10 cellular contexts compared by ENCODE assay signal in genomic region chr3:188179006-188179966, GRCh38. TPM values are rescaled to one million over a fixed set of nuclear protein-coding genes. Genes with fewer than 3 reads are reported as not detected.
A peak's percentile ranks its signal among the peaks of the same experiment; 100 is the strongest.
DNase-seq lines count a peak whose midpoint lies in the region; ATAC-seq and TF ChIP-seq lines count a peak whose summit lies in the region.
"Had no signal": no experiment of that assay in that cellular context is flagged by ENCODE, and none has a peak within 500 bp of the region (broad histone marks: within the 10 kb centered on the region; RNA-seq: fewer than 3 reads in every experiment).

No MANE protein-coding gene starts in this region.

- no peak for TF ChIP-seq POLR2A in sigmoid colon (IDR thresholded peaks at IDR 0.05)

- intact Hi-C loops in sigmoid colon (cut with DNase I), result loop anchor here (5.0 kb wide), 1 partner anchor 33 kb away; no protein-coding TSS in a partner anchor

- H3K27me3 ChIP-seq in DND-41 (ENCODE audit: insufficient read depth, low read length, poor library complexity) (no peaks in the 10 kb centered on the region), sigmoid colon (no peaks in the 10 kb centered on the region)

- ATAC-seq in DND-41 (ENCODE audit: insufficient read depth, low read depth) (no peak), GM21528 (IDR thresholded peaks at IDR 0.05; ENCODE audit: low FRiP score, unreplicated experiment) (no peak)

- H3K27ac ChIP-seq in DND-41 (ENCODE audit: low read length), result peak overlapping the region; percentile 30; the same call in 1 of the 2 replicates
- peak overlapping the region; percentile 76 to 99 (median 92) for H3K27ac ChIP-seq in sigmoid colon

- no peak overlapping the region for H3K4me2 ChIP-seq in DND-41 (ENCODE audit: insufficient read depth, low read length)

- no peaks in the 10 kb centered on the region for H4K20me1 ChIP-seq in DND-41 (ENCODE audit: insufficient read depth, low read length)

- no peak overlapping the region for H3K9ac ChIP-seq in DND-41 (ENCODE audit: low read depth, low read length)

- TF ChIP-seq CTCF in DND-41 (IDR thresholded peaks at IDR 0.05; ENCODE audit: borderline replicate concordance, extremely low read depth, low read length, poor library complexity, severe bottlenecking) (no peak), sigmoid colon (IDR thresholded peaks at IDR 0.05) (peak in 3 of 4 experiments; percentile 15 to 52 (median 22))

- H3K4me3 ChIP-seq in DND-41 (ENCODE audit: low read depth in 1 of 2, low read length in 2 of 2) (no peak overlapping the region), sigmoid colon (no peak overlapping the region)

- peaks cover 19% of the 10 kb centered on the region for H3K4me1 ChIP-seq in DND-41 (ENCODE audit: insufficient read depth, low read length)
- peaks cover 0 to 99% (median 94%) of the 10 kb centered on the region in 4 donors for H3K4me1 ChIP-seq in sigmoid colon

- H2AFZ ChIP-seq in DND-41 (ENCODE audit: low read depth, low read length), result no peak overlapping the region

- DNase-seq in DND-41 (no peak), NCI-H510A (lab: John Stamatoyannopoulos, UW) (peak; percentile 73), germinal center (ENCODE audit: low spot score) (peak; percentile 43), sigmoid colon (peak; percentile 89), DMS114 treated with DMSO at 0.1 percent for 48 hours (lab: John Stamatoyannopoulos, UW; ENCODE audit: unreplicated experiment) (no peak), hippocampal formation (lab: John Stamatoyannopoulos, UW) (no peak)
- no peak for DNase-seq in activated naive CD4-positive, alpha-beta T cell treated with anti-CD3 and anti-CD28 coated beads, Interleukin-2, amount 50 U/mL, for 16 hours
- DNase-seq: NCI-H446 treated with DMSO at 0.1 percent for 48 hours; stimulated activated CD4-positive, alpha-beta T cell treated with anti-CD3 and anti-CD28 coated beads, Interleukin-4, amount 100 ng/mL, for 1 hour had no signal

- peak in 2 of 4 donors; percentile 63 to 80 for TF ChIP-seq EP300 in sigmoid colon (IDR thresholded peaks at IDR 0.05)

- peaks cover 79% of the 10 kb centered on the region for H3K79me2 ChIP-seq in DND-41 (ENCODE audit: insufficient read depth, low read length)

- H3K9me3 ChIP-seq in DND-41 (ENCODE audit: insufficient read depth, low read length, severe bottlenecking) (no peaks in the 10 kb centered on the region), sigmoid colon (no peaks in the 10 kb centered on the region)

- 68 to 69% methylated on average over 16 of the region's 16 CpGs for WGBS in sigmoid colon, 2 donors

- H3K36me3 ChIP-seq in DND-41 (ENCODE audit: insufficient read depth, low read length) (peaks cover 5% of the 10 kb centered on the region), sigmoid colon (no peaks in the 10 kb centered on the region)

RNA-seq across cellular contexts. Expression of gene LPP, which starts 25.3 kb away (rescaled TPM):
- 1,000 to 10,000 TPM in 3 of 4 donors, 100 to 1,000 TPM in 1; 824 to 1,773 (median 1,187) TPM for total RNA-seq in sigmoid colon
- 10 to 100 TPM in 1 of 3 donors, 1 to 10 TPM in 2; 5.3 to 36.0 (median 7.2) TPM for polyA plus RNA-seq in sigmoid colon

Comparison
In these comparisons a context has a peak if more than half of its experiments do, and no peak if none do; other contexts are left out.
1. DNase-seq: peak in NCI-H510A (single experiment), germinal center (single experiment) and sigmoid colon (single experiment); none in DND-41 (single experiment), DMS114 treated with DMSO at 0.1 percent for 48 hours (single experiment), hippocampal formation (0 of 2) and activated naive CD4-positive, alpha-beta T cell treated with anti-CD3 and anti-CD28 coated beads, Interleukin-2, amount 50 U/mL, for 16 hours (single experiment).